ENCODE assay signal across 18 cellular contexts in genomic region chr3:18097473-18097872, GRCh38.
DNase-seq lines count a peak whose midpoint lies in the region; ATAC-seq and TF ChIP-seq lines count a peak whose summit lies in the region.
"Had no signal": no experiment of that assay in that cellular context is flagged by ENCODE, and none has a peak within 500 bp of the region (broad histone marks: within the 10 kb centered on the region; RNA-seq: fewer than 3 reads in every experiment).

No MANE protein-coding gene starts in this region.

- H4K20me1 ChIP-seq in HCT116 (ENCODE audit: insufficient read depth) (no peaks in the 10 kb centered on the region), Loucy (ENCODE audit: insufficient read depth, low read length, poor library complexity, severe bottlenecking) (no peaks in the 10 kb centered on the region)
- H4K20me1 ChIP-seq: BLaER1 had no signal

- H2AFZ ChIP-seq in HCT116 (ENCODE audit: low read depth, low read length, poor library complexity, severe bottlenecking) (no peak overlapping the region), Loucy (ENCODE audit: low read length) (no peak overlapping the region)
- H2AFZ ChIP-seq: GM23338 had no signal

- no peaks in the 10 kb centered on the region for H3K27me3 ChIP-seq in HCT116 (ENCODE audit: insufficient read depth, low read length)
- no peaks in the 10 kb centered on the region for H3K27me3 ChIP-seq in Loucy (ENCODE audit: insufficient read depth, low read length, poor library complexity, severe bottlenecking)
- H3K27me3 ChIP-seq: BLaER1 had no signal

- no peak overlapping the region for H3K9ac ChIP-seq in HCT116 (ENCODE audit: low read length)
- H3K9ac ChIP-seq in Loucy (ENCODE audit: low read depth, low read length, poor library complexity, severe bottlenecking): no peak overlapping the region
- H3K9ac ChIP-seq: BLaER1, KMS-11 had no signal

- intact Hi-C loops in Calu3 (cut with micrococcal nuclease; ENCODE audit: unreplicated experiment): no loop called here
- intact Hi-C loops in HCT116 (cut with micrococcal nuclease): no loop called here

- DNase-seq in Calu3: no peak
- DNase-seq in HCT116 (ENCODE audit: low read depth, low spot score): no peak
- no peak for DNase-seq in GM13976 (ENCODE audit: low spot score)
- no peak for DNase-seq in cerebellar nuclear complex (lab: John Stamatoyannopoulos, UW)
- DNase-seq in activated naive CD4-positive, alpha-beta T cell treated with anti-CD3 and anti-CD28 coated beads, Interleukin-2, amount 10 ng/mL, durations not matched to agents 7 days and 5 days: no peak
- DNase-seq: AML-193; CD4-positive, alpha-beta memory T cell; DMS79 treated with DMSO at 0.1 percent for 48 hours; HCEC 1CT had no signal

- H3F3A ChIP-seq in Loucy (ENCODE audit: low read depth): no peaks in the 10 kb centered on the region

- H3K9me3 ChIP-seq in HCT116 (ENCODE audit: control insufficient read depth in 1 of 2, insufficient read depth in 1 of 2, low read depth in 1 of 2, low read length in 2 of 2) (peaks cover 0 to 4% of the 10 kb centered on the region in 2 experiments; a peak in 1 of 4 replicates), Loucy (ENCODE audit: insufficient read depth, low read depth, low read length) (peaks cover 13% of the 10 kb centered on the region)

- in situ Hi-C loops in GM13976 (cut with MboI; ENCODE audit: low sequenced_read_pairs, unreplicated experiment): no loop called here

- CTCF ChIA-PET in Calu3 (lab: Charles Lee) (no interaction called here), HCT116 (lab: Charles Lee) (no interaction called here)
- CTCF ChIA-PET in activated naive CD4-positive, alpha-beta T cell treated with anti-CD3 and anti-CD28 coated beads, Interleukin-2, amount 10 ng/mL, durations not matched to agents 7 days and 5 days (lab: Charles Lee): no interaction called here

- no peak overlapping the region for H3K4me3 Mint-ChIP-seq in Calu3 (ENCODE audit: low read depth, unreplicated experiment)
- H3K4me3 Mint-ChIP-seq in activated naive CD4-positive, alpha-beta T cell treated with anti-CD3 and anti-CD28 coated beads, Interleukin-2, amount 10 ng/mL, durations not matched to agents 7 days and 5 days: no peak overlapping the region
- H3K4me3 Mint-ChIP-seq: CD14-positive monocyte; CD4-positive, alpha-beta memory T cell; GM23338 had no signal

- H3K4me1 ChIP-seq in HCT116 (ENCODE audit: control insufficient read depth in 1 of 2, insufficient read depth in 2 of 2, low read length in 2 of 2) (peaks cover 32 to 42% of the 10 kb centered on the region in 2 experiments), Loucy (ENCODE audit: insufficient read depth, low read length, poor library complexity, severe bottlenecking) (peaks cover 37% of the 10 kb centered on the region)
- H3K4me1 ChIP-seq: BLaER1 had no signal

- TF ChIP-seq RAD21 in HCT116 (IDR thresholded peaks at IDR 0.05; ENCODE audit: low read depth): no peak

- H3K27me3 Mint-ChIP-seq in Calu3 (ENCODE audit: unreplicated experiment): no peaks in the 10 kb centered on the region
- no peaks in the 10 kb centered on the region for H3K27me3 Mint-ChIP-seq in activated naive CD4-positive, alpha-beta T cell treated with anti-CD3 and anti-CD28 coated beads, Interleukin-2, amount 10 ng/mL, durations not matched to agents 7 days and 5 days

- H3K36me3 ChIP-seq in HCT116 (ENCODE audit: control insufficient read depth in 1 of 2, insufficient read depth in 2 of 2, low read length in 2 of 2) (peaks cover 0 to 17% of the 10 kb centered on the region in 2 experiments; a peak in 1 of 4 replicates), Loucy (ENCODE audit: insufficient read depth, low read length) (peaks cover 8% of the 10 kb centered on the region; the same call in 1 of the 2 replicates)

- H3K9me3 Mint-ChIP-seq in Calu3 (ENCODE audit: low read depth, unreplicated experiment): peaks cover 3% of the 10 kb centered on the region
- peaks cover 3% of the 10 kb centered on the region for H3K9me3 Mint-ChIP-seq in activated naive CD4-positive, alpha-beta T cell treated with anti-CD3 and anti-CD28 coated beads, Interleukin-2, amount 10 ng/mL, durations not matched to agents 7 days and 5 days

- POLR2A ChIA-PET in HCT116 (lab: Charles Lee): no interaction called here

- H3K9me2 ChIP-seq in HCT116 (ENCODE audit: insufficient read depth) (no peaks in the 10 kb centered on the region), Loucy (replicated peaks; ENCODE audit: low read depth, low read length) (no peaks in the 10 kb centered on the region)

- H3K27ac ChIP-seq in HCT116 (ENCODE audit: low read depth, low read length) (peak overlapping the region; percentile 79; the same call in 1 of the 2 replicates), VCaP (peak overlapping the region; percentile 82)
- H3K27ac ChIP-seq: BLaER1, KMS-11 had no signal

- H3K4me3 ChIP-seq in HCT116 (replicated peaks in 1 of 2; ENCODE audit: low read depth in 1 of 2, low read length in 2 of 2): peak overlapping the region in 1 of 2 experiments; percentile 9; a peak in 1 of 4 replicates
- no peak overlapping the region for H3K4me3 ChIP-seq in Loucy (ENCODE audit: low read length, poor library complexity, severe bottlenecking)
- H3K4me3 ChIP-seq: A549, BLaER1, GM12878, GM23338 had no signal

- RAD21 ChIA-PET in HCT116 (lab: Charles Lee; ENCODE audit: low non-redundant PET in 1 of 2, low total read pairs in 2 of 2, uncharacterized antibody in 2 of 2, unreplicated experiment in 2 of 2): no interaction called here

- TF ChIP-seq POLR2A in HCT116 (IDR thresholded peaks at IDR 0.05; ENCODE audit: borderline replicate concordance, extremely low read depth, insufficient read depth, insufficient read length): no peak

- peaks cover 10% of the 10 kb centered on the region for H3K36me3 Mint-ChIP-seq in Calu3 (ENCODE audit: insufficient read depth, unreplicated experiment)
- H3K36me3 Mint-ChIP-seq in activated naive CD4-positive, alpha-beta T cell treated with anti-CD3 and anti-CD28 coated beads, Interleukin-2, amount 10 ng/mL, durations not matched to agents 7 days and 5 days: no peaks in the 10 kb centered on the region
- H3K36me3 Mint-ChIP-seq: CD14-positive monocyte; CD4-positive, alpha-beta memory T cell had no signal

- H3K79me2 ChIP-seq in HCT116 (ENCODE audit: insufficient read depth, low read length) (no peaks in the 10 kb centered on the region), Loucy (ENCODE audit: insufficient read depth, low read length) (no peaks in the 10 kb centered on the region)

- BruUV-seq in Calu3 (replicated peaks; lab: Mats Ljungman, UMichigan) (no TSS peak), HCT116 (replicated peaks; lab: Mats Ljungman, UMichigan) (no TSS peak)

- ATAC-seq in HCT116 (no peak), HG02798 (IDR thresholded peaks at IDR 0.05; ENCODE audit: poor library complexity, unreplicated experiment) (no peak)
- ATAC-seq: A549, GM12878, GM23338 had no signal

- peak overlapping the region; percentile 61 for H3K27ac Mint-ChIP-seq in Calu3 (ENCODE audit: unreplicated experiment)
- H3K27ac Mint-ChIP-seq in activated naive CD4-positive, alpha-beta T cell treated with anti-CD3 and anti-CD28 coated beads, Interleukin-2, amount 10 ng/mL, durations not matched to agents 7 days and 5 days: no peak overlapping the region
- H3K27ac Mint-ChIP-seq: CD14-positive monocyte; CD4-positive, alpha-beta memory T cell; GM23338 had no signal

- H3K4me2 ChIP-seq in HCT116 (ENCODE audit: low read length) (peak overlapping the region; percentile 69), Loucy (ENCODE audit: low read depth, low read length, poor library complexity, severe bottlenecking) (peak overlapping the region; percentile 6)
- H3K4me2 ChIP-seq: A549, GM23338, KMS-11 had no signal

- peaks cover 39% of the 10 kb centered on the region for H3K4me1 Mint-ChIP-seq in Calu3 (ENCODE audit: low read depth, unreplicated experiment)
- no peaks in the 10 kb centered on the region for H3K4me1 Mint-ChIP-seq in activated naive CD4-positive, alpha-beta T cell treated with anti-CD3 and anti-CD28 coated beads, Interleukin-2, amount 10 ng/mL, durations not matched to agents 7 days and 5 days
- H3K4me1 Mint-ChIP-seq: CD4-positive, alpha-beta memory T cell had no signal

- TF ChIP-seq CTCF in Calu3 (IDR thresholded peaks at IDR 0.05; ENCODE audit: unreplicated experiment): no peak
- no peak for TF ChIP-seq CTCF in HCT116 (IDR thresholded peaks at IDR 0.05 in 2 of 3, conservative IDR thresholded peaks at IDR 0.05 in 1 of 3; ENCODE audit: borderline replicate concordance in 1 of 3, insufficient read depth in 1 of 3, low read depth in 2 of 3, low read length in 2 of 3)
- TF ChIP-seq CTCF in Loucy (conservative IDR thresholded peaks at IDR 0.05; ENCODE audit: low read length): no peak
- TF ChIP-seq CTCF in VCaP (conservative IDR thresholded peaks at IDR 0.05): no peak
- TF ChIP-seq CTCF in GM13976 (IDR thresholded peaks at IDR 0.05; ENCODE audit: borderline replicate concordance, control extremely low read depth, extremely low read depth, insufficient read depth, missing control alignments): no peak

TF ChIP-seq in HCT116, 20 proteins besides CTCF, POLR2A, EP300 and RAD21:
- TF ChIP-seq EZH2phosphoT487 (IDR thresholded peaks at IDR 0.05; ENCODE audit: borderline replicate concordance) (no peak), JUND (IDR thresholded peaks at IDR 0.05) (no peak), CEBPB (IDR thresholded peaks at IDR 0.05; ENCODE audit: low read depth) (no peak), ZBTB33 (IDR thresholded peaks at IDR 0.05; ENCODE audit: extremely low read depth, insufficient replicate concordance, low read length) (no peak), ZFX (IDR thresholded peaks at IDR 0.05) (no peak), EGR1 (IDR thresholded peaks at IDR 0.05; ENCODE audit: low read depth) (no peak), CBX3 (IDR thresholded peaks at IDR 0.05; ENCODE audit: low read depth) (peak; percentile 68; the same call in 1 of the 2 replicates)
